ENCODE assay signal across 20 cellular contexts in the genomic region with DNA sequence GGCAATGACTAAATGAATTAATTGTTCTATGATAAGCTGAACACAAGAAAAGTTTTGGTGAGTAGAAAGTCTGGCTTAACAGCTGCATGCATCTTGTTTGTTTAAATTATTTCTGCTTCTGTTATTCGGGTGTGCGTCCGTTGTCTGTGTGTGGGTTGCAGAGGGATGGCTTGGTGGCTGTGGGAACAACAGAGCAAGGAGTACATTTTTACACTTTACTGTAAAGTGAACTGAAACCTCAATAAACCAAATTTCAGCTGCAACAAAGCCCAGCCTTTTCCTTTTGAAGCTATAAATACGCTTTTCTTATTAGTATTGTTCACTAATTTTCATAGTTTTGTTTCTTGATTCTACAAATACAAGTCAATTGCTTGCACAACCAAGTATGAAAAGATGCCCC. TPM values are rescaled to one million over a fixed set of nuclear protein-coding genes. Genes with fewer than 3 reads are reported as not detected.
DNase-seq lines count a peak whose midpoint lies in the region; ATAC-seq, FAIRE-seq and TF ChIP-seq lines count a peak whose summit lies in the region.
"Had no signal": no experiment of that assay in that cellular context is flagged by ENCODE, and none has a peak within 500 bp of the region (broad histone marks: within the 10 kb centered on the region; RNA-seq: fewer than 3 reads in every experiment).

No MANE protein-coding gene starts in this region.

- no peak for TF ChIP-seq CTCF in NB4 (IDR thresholded peaks at IDR 0.05; ENCODE audit: low read depth, low read length)
- TF ChIP-seq CTCF in right atrium auricular region (IDR thresholded peaks at IDR 0.05): no peak

- no peaks in the 10 kb centered on the region for H3K36me3 Mint-ChIP-seq in T-helper 2 cell treated with Interferon-gamma antibody and Interleukin-4, amounts not matched to agents 5 μg/mL and 100 μg/mL, for 36 hours (ENCODE audit: low read depth)
- H3K36me3 Mint-ChIP-seq: mesothelial cell of epicardium, neural progenitor cell had no signal

- no peak overlapping the region for H3K4me3 Mint-ChIP-seq in T-helper 2 cell treated with Interferon-gamma antibody and Interleukin-4, amounts not matched to agents 5 μg/mL and 100 μg/mL, for 36 hours
- H3K4me3 Mint-ChIP-seq: activated CD4-positive, alpha-beta memory T cell treated with anti-CD3 and anti-CD28 coated beads, Interleukin-2, amount 10 ng/mL, durations not matched to agents 7 days and 5 days; activated T-cell treated with anti-CD3 and anti-CD28 coated beads, Interleukin-2, amount 50 U/mL, for 72 hours; effector memory CD8-positive, alpha-beta T cell; mesothelial cell of epicardium; neural progenitor cell had no signal

- H3K4me1 Mint-ChIP-seq in T-helper 2 cell treated with Interferon-gamma antibody and Interleukin-4, amounts not matched to agents 5 μg/mL and 100 μg/mL, for 36 hours (ENCODE audit: low read depth): no peaks in the 10 kb centered on the region
- H3K4me1 Mint-ChIP-seq: activated CD4-positive, alpha-beta memory T cell treated with anti-CD3 and anti-CD28 coated beads, Interleukin-2, amount 10 ng/mL, durations not matched to agents 7 days and 5 days had no signal

- peak; percentile 14 for FAIRE-seq in GM12892 (lab: Jason Lieb, UNC)
- FAIRE-seq: K562 had no signal

- ATAC-seq in GM21367 (IDR thresholded peaks at IDR 0.05; ENCODE audit: unreplicated experiment) (peak; percentile 42), HG03045 (IDR thresholded peaks at IDR 0.05; ENCODE audit: unreplicated experiment) (peak; percentile 37)
- ATAC-seq: activated T-cell treated with anti-CD3 and anti-CD28 coated beads, Interleukin-2, amount 50 U/mL, for 72 hours; effector memory CD8-positive, alpha-beta T cell; K562 had no signal

- no peaks in the 10 kb centered on the region for H3K9me3 Mint-ChIP-seq in T-helper 2 cell treated with Interferon-gamma antibody and Interleukin-4, amounts not matched to agents 5 μg/mL and 100 μg/mL, for 36 hours
- H3K9me3 Mint-ChIP-seq: activated CD4-positive, alpha-beta memory T cell treated with anti-CD3 and anti-CD28 coated beads, Interleukin-2, amount 10 ng/mL, durations not matched to agents 7 days and 5 days; effector memory CD8-positive, alpha-beta T cell; mesothelial cell of epicardium had no signal

- no peak overlapping the region for H3K27ac Mint-ChIP-seq in T-helper 2 cell treated with Interferon-gamma antibody and Interleukin-4, amounts not matched to agents 5 μg/mL and 100 μg/mL, for 36 hours
- H3K27ac Mint-ChIP-seq: activated CD4-positive, alpha-beta memory T cell treated with anti-CD3 and anti-CD28 coated beads, Interleukin-2, amount 10 ng/mL, durations not matched to agents 7 days and 5 days; activated T-cell treated with anti-CD3 and anti-CD28 coated beads, Interleukin-2, amount 50 U/mL, for 72 hours; effector memory CD8-positive, alpha-beta T cell; mesothelial cell of epicardium; neural progenitor cell had no signal

- H3K4me1 ChIP-seq in right atrium auricular region: peaks cover 0 to 38% of the 10 kb centered on the region in 2 donors

- no peaks in the 10 kb centered on the region for H3K9me3 ChIP-seq in right atrium auricular region
- H3K9me3 ChIP-seq: SK-N-SH, stomach, uterus had no signal

- H3K27me3 ChIP-seq in right atrium auricular region: peaks cover 13% of the 10 kb centered on the region in 2 donors

- H3K27me3 Mint-ChIP-seq in T-helper 2 cell treated with Interferon-gamma antibody and Interleukin-4, amounts not matched to agents 5 μg/mL and 100 μg/mL, for 36 hours (ENCODE audit: low read depth): peaks cover 68% of the 10 kb centered on the region

- H3K4me3 ChIP-seq in NB4 (ENCODE audit: low read depth, low read length): peak overlapping the region; percentile 44
- no peak overlapping the region for H3K4me3 ChIP-seq in right atrium auricular region
- H3K4me3 ChIP-seq: K562, neural progenitor cell, stomach, uterus had no signal

- DNase-seq in GM12892 (ENCODE audit: insufficient read length): no peak
- no peak for DNase-seq in NB4 (ENCODE audit: low read depth)
- no peak for DNase-seq in right atrium auricular region (ENCODE audit: low spot score)
- DNase-seq in activated CD4-positive, alpha-beta T cell treated with anti-CD3 and anti-CD28 coated beads, Interleukin-2, amount 50 U/mL, for 1 hour: no peak
- no peak for DNase-seq in amygdala (lab: John Stamatoyannopoulos, UW)
- DNase-seq in T-helper 2 cell treated with Interferon-gamma antibody and Interleukin-4, amounts not matched to agents 5 μg/mL and 100 μg/mL, for 36 hours (ENCODE audit: low spot score): no peak
- DNase-seq: activated CD4-positive, alpha-beta memory T cell treated with anti-CD3 and anti-CD28 coated beads, Interleukin-2, amount 10 ng/mL, durations not matched to agents 7 days and 5 days; activated T-cell treated with anti-CD3 and anti-CD28 coated beads, Interleukin-2, amount 50 U/mL, for 72 hours; effector memory CD8-positive, alpha-beta T cell; GDM1; hippocampal formation; NCI-H1436 treated with DMSO at 0.1 percent for 48 hours; SK-N-SH; stomach; uterus had no signal

- no peak for TF ChIP-seq POLR2A in GM12892 (IDR thresholded peaks at IDR 0.05; ENCODE audit: low read depth, low read length)
- no peak for TF ChIP-seq POLR2A in NB4 (IDR thresholded peaks at IDR 0.05; ENCODE audit: extremely low read depth, insufficient read length)

- no peaks in the 10 kb centered on the region for H3K36me3 ChIP-seq in right atrium auricular region
- H3K36me3 ChIP-seq: neural progenitor cell, stomach, uterus had no signal

- no peak overlapping the region for H3K27ac ChIP-seq in right atrium auricular region
- H3K27ac ChIP-seq: neural progenitor cell, stomach, uterus had no signal

RNA-seq across cellular contexts. Expression of a gene that starts 3.5 kb away (rescaled TPM):
- 1.1 TPM for polyA plus RNA-seq in GM12892 (2012; ENCODE audit: missing spikeins)
- not detected for total RNA-seq in right atrium auricular region
- total RNA-seq: activated CD4-positive, alpha-beta memory T cell treated with anti-CD3 and anti-CD28 coated beads, Interleukin-2, amount 10 ng/mL, durations not matched to agents 7 days and 5 days; activated T-cell treated with anti-CD3 and anti-CD28 coated beads, Interleukin-2, amount 50 U/mL, for 72 hours; K562 had no signal
- polyA plus RNA-seq: K562 had no signal
